Comparison of ENCODE assay signal across 9 cellular contexts in genomic region chr2:8539743-8540551, GRCh38.
DNase-seq lines count a peak whose midpoint lies in the region; ATAC-seq and TF ChIP-seq lines count a peak whose summit lies in the region.
"Had no signal": no experiment of that assay in that cellular context is flagged by ENCODE, and none has a peak within 500 bp of the region (broad histone marks: within the 10 kb centered on the region; RNA-seq: fewer than 3 reads in every experiment).

No MANE protein-coding gene starts in this region.

- DNase-seq in Ammon's horn (ENCODE audit: low spot score) (peak; percentile 48), KBM-7 (peak; percentile 70), adrenal gland (peak in 6 of 7 donors; percentile 36 to 87 (median 56)), mesenchymal stem cell (peak; percentile 15), GM10266 (ENCODE audit: extremely low spot score) (no peak), T-cell (no peak), C1 segment of cervical spinal cord (lab: John Stamatoyannopoulos, UW) (no peak)

- H3K4ac ChIP-seq in mesenchymal stem cell (ENCODE audit: low read depth in 1 of 2, low read length in 2 of 2), result peak overlapping the region; percentile 20 to 30

- H3K36me3 ChIP-seq in adrenal gland (replicated peaks in 1 of 2), result no peaks in the 10 kb centered on the region
- H3K36me3 ChIP-seq in mesenchymal stem cell (ENCODE audit: control insufficient read depth in 1 of 2, insufficient read depth in 2 of 2, low read depth in 1 of 2, low read length in 2 of 2), result no peaks in the 10 kb centered on the region
- H3K36me3 ChIP-seq: tibial nerve had no signal

- H3K4me2 ChIP-seq in mesenchymal stem cell (ENCODE audit: low read length, poor library complexity, severe bottlenecking), result no peak overlapping the region

- H3K9me3 ChIP-seq in adrenal gland (replicated peaks in 1 of 3) (no peaks in the 10 kb centered on the region), mesenchymal stem cell (ENCODE audit: control insufficient read depth, low read length) (no peaks in the 10 kb centered on the region)
- H3K9me3 ChIP-seq: tibial nerve had no signal

- TF ChIP-seq CTCF in adrenal gland (IDR thresholded peaks at IDR 0.05) (no peak), GM10266 (IDR thresholded peaks at IDR 0.05; ENCODE audit: control insufficient read depth, insufficient read depth, low read depth, missing control alignments) (no peak)

- peaks cover 50 to 74% (median 56%) of the 10 kb centered on the region in 3 donors for H3K4me1 Mint-ChIP-seq in T-cell

- H4K91ac ChIP-seq in mesenchymal stem cell (ENCODE audit: low read length), result peak overlapping the region; percentile 44

- H3K36me3 Mint-ChIP-seq in T-cell, result no peaks in the 10 kb centered on the region

- H3K27ac ChIP-seq in adrenal gland (peak overlapping the region in 3 of 5 donors; percentile 56 to 83 (median 67)), mesenchymal stem cell (ENCODE audit: low read length, poor library complexity, severe bottlenecking) (no peak overlapping the region)

- peak overlapping the region; percentile 51 to 85 for H2BK12ac ChIP-seq in mesenchymal stem cell (ENCODE audit: low read length in 2 of 2)

- peak overlapping the region; percentile 14 to 73 for H3K18ac ChIP-seq in mesenchymal stem cell (ENCODE audit: low read depth in 1 of 2, low read length in 2 of 2)

- H2BK5ac ChIP-seq in mesenchymal stem cell (ENCODE audit: low read depth, low read length, poor library complexity, severe bottlenecking), result no peak overlapping the region

- POLR2A ChIA-PET in T-cell (lab: Charles Lee), result no interaction called here

- in situ Hi-C loops in KBM-7 (cut with MboI; ENCODE audit: low pct_unique_long_range_greater_than_20kb, low sequenced_read_pairs), result loop anchor here (25.0 kb wide), 1 partner anchor 1103 kb away; no protein-coding TSS in a partner anchor

- no peak overlapping the region for H3K4me3 Mint-ChIP-seq in T-cell

- H3K27me3 ChIP-seq in adrenal gland (no peaks in the 10 kb centered on the region), mesenchymal stem cell (ENCODE audit: control insufficient read depth in 1 of 2, insufficient read depth in 1 of 2, low read length in 2 of 2) (peaks cover 0 to 16% of the 10 kb centered on the region in 2 experiments)
- H3K27me3 ChIP-seq: tibial nerve had no signal

- H2AFZ ChIP-seq in mesenchymal stem cell (ENCODE audit: low read depth, low read length), result no peak overlapping the region

- intact Hi-C loops in adrenal gland (cut with DNase I), result no loop called here

- H2BK15ac ChIP-seq in mesenchymal stem cell (ENCODE audit: low read depth, poor library complexity, severe bottlenecking), result peak overlapping the region; percentile 63

- no peak overlapping the region for H3K9ac ChIP-seq in mesenchymal stem cell (ENCODE audit: low read length)

- TF ChIP-seq POLR2A in adrenal gland (IDR thresholded peaks at IDR 0.05) (no peak), GM18505 (IDR thresholded peaks at IDR 0.05; ENCODE audit: borderline replicate concordance, extremely low read depth, insufficient read depth, insufficient read length) (no peak)

- no peak overlapping the region for H4K8ac ChIP-seq in mesenchymal stem cell (ENCODE audit: low read length)

- H3K27me3 Mint-ChIP-seq in T-cell, result no peaks in the 10 kb centered on the region

- 64 to 73% (median 71%) methylated on average over 10 to 14 of the region's 14 CpGs for WGBS in adrenal gland, 4 donors
- 85% methylated on average over 14 of the region's 14 CpGs for WGBS in mesenchymal stem cell

- no peak overlapping the region for H3K14ac ChIP-seq in mesenchymal stem cell (ENCODE audit: low read length in 2 of 2)

- no peak overlapping the region for H3K23ac ChIP-seq in mesenchymal stem cell (ENCODE audit: low read length in 2 of 2)

- no peak overlapping the region for H3K4me3 ChIP-seq in adrenal gland
- no peak overlapping the region for H3K4me3 ChIP-seq in mesenchymal stem cell (ENCODE audit: insufficient read depth in 1 of 2, low read depth in 1 of 2, low read length in 2 of 2)
- H3K4me3 ChIP-seq: tibial nerve had no signal

- no peaks in the 10 kb centered on the region for H3K79me1 ChIP-seq in mesenchymal stem cell (replicated peaks; ENCODE audit: low read length, poor library complexity, severe bottlenecking)

- peak overlapping the region; percentile 13 for H2AK5ac ChIP-seq in mesenchymal stem cell (ENCODE audit: low read length, severe bottlenecking)

- H3K27ac Mint-ChIP-seq in T-cell, result peak overlapping the region in 1 of 2 donors; percentile 31

- ATAC-seq in T-cell (replicated peaks in 1 of 4) (no peak), GM18505 (IDR thresholded peaks at IDR 0.05; ENCODE audit: unreplicated experiment) (no peak)

- no peaks in the 10 kb centered on the region for H3K9me3 Mint-ChIP-seq in T-cell

- H3K4me1 ChIP-seq in adrenal gland (replicated peaks in 1 of 2), result peaks cover 7 to 80% of the 10 kb centered on the region in 2 donors
- H3K4me1 ChIP-seq in mesenchymal stem cell (ENCODE audit: control insufficient read depth, insufficient read depth, low read depth, low read length), result peaks cover 35% of the 10 kb centered on the region

- CTCF ChIA-PET in T-cell (lab: Charles Lee), result no interaction called here

- peak overlapping the region; percentile 35 for H2BK120ac ChIP-seq in mesenchymal stem cell (ENCODE audit: low read depth, low read length)

Comparison
In these comparisons a context has a peak if more than half of its experiments do, and no peak if none do; other contexts are left out.
1. DNase-seq: peak in Ammon's horn (single experiment), KBM-7 (single experiment), adrenal gland (6 of 7) and mesenchymal stem cell (single experiment); none in GM10266 (single experiment), T-cell (0 of 34) and C1 segment of cervical spinal cord (0 of 14).